Comparison of ENCODE assay signal across 32 cellular contexts in the genomic region with DNA sequence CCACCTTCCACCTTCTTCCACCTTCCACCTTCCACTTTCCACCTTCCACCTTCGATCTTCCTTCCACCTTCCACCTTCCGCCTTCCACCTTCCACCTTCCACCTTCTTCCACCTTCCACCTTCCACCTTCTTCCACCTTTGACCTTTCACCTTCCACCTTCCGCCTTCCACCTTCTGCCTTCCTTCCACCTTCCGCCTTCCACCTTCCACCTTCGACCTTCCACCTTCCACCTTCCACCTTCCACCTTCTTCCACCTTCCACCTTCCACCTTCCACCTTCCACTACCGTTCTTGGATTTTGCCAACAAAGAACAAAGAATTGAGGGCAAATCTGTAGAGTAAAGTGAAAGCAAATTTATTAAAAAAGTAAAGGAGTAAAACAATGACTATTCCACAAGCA. TPM values are rescaled to one million over a fixed set of nuclear protein-coding genes. Genes with fewer than 3 reads are reported as not detected.
"Had no signal": no experiment of that assay in that cellular context is flagged by ENCODE, and none has a peak within 500 bp of the region (broad histone marks: within the 10 kb centered on the region; RNA-seq: fewer than 3 reads in every experiment).

No MANE protein-coding gene starts in this region.

- DNase-seq: cerebellar nuclear complex; cortex of kidney; effector memory CD8-positive, alpha-beta T cell; foreskin keratinocyte; glutamatergic neuron; heart right ventricle; hypothalamus; immature natural killer cell; mucosa of descending colon; naive B cell; stimulated activated CD4-positive, alpha-beta T cell treated with anti-CD3 and anti-CD28 coated beads, Interleukin-2, amount 100 ng/mL, for 24 hours; stimulated activated CD4-positive, alpha-beta T cell treated with anti-CD3 and anti-CD28 coated beads, Interleukin-4, amount 100 ng/mL, for 24 hours; stimulated activated naive CD4-positive, alpha-beta T cell treated with Interleukin-2 at 50 U/mL for 16 hours; substantia nigra; testis; upper lobe of left lung had no signal

- H3K4me3 ChIP-seq: esophagus muscularis mucosa, gastroesophageal sphincter, heart right ventricle, lung, mucosa of descending colon, neural progenitor cell, prostate gland, right atrium auricular region, testis, tibial artery, upper lobe of left lung had no signal

- H3K27ac ChIP-seq: esophagus muscularis mucosa, foreskin keratinocyte, gastroesophageal sphincter, neural progenitor cell, parathyroid adenoma, prostate gland, testis, tibial artery, upper lobe of left lung had no signal

- H3K4me3 Mint-ChIP-seq: effector memory CD8-positive, alpha-beta T cell; immature natural killer cell; memory B cell; mesothelial cell of epicardium; natural killer cell treated with Interleukin-12 subunit alpha and Interleukin-12 subunit beta and Interleukin-15 and Interleukin-18, amount 100 ng/mL, for 72 hours; neural progenitor cell; stimulated activated effector memory CD8-positive, alpha-beta T cell treated with anti-CD3 and anti-CD28 coated beads, Interleukin-12 subunit alpha, Interleukin-12 subunit beta, amount 100 ng/mL, for 72 hours had no signal

- H3K4me1 ChIP-seq: gastroesophageal sphincter, prostate gland, testis had no signal

- H3K9me3 Mint-ChIP-seq: effector memory CD8-positive, alpha-beta T cell; natural killer cell treated with Interleukin-12 subunit alpha and Interleukin-12 subunit beta and Interleukin-15 and Interleukin-18, amount 100 ng/mL, for 72 hours; stimulated activated effector memory CD8-positive, alpha-beta T cell treated with anti-CD3 and anti-CD28 coated beads, Interleukin-12 subunit alpha, Interleukin-12 subunit beta, amount 100 ng/mL, for 72 hours had no signal

- H3K27me3 ChIP-seq: foreskin keratinocyte, neural progenitor cell, right atrium auricular region, testis, tibial artery, upper lobe of left lung had no signal

- ATAC-seq: effector memory CD8-positive, alpha-beta T cell; foreskin keratinocyte; gastroesophageal sphincter; heart right ventricle; left lobe of liver; mucosa of descending colon; natural killer cell treated with Interleukin-12 subunit alpha and Interleukin-12 subunit beta and Interleukin-15 and Interleukin-18, amount 100 ng/mL, for 72 hours; sciatic nerve; stimulated activated effector memory CD8-positive, alpha-beta T cell treated with anti-CD3 and anti-CD28 coated beads, Interleukin-12 subunit alpha, Interleukin-12 subunit beta, amount 100 ng/mL, for 72 hours had no signal

- H3K9me3 ChIP-seq: esophagus muscularis mucosa, gastroesophageal sphincter, heart right ventricle, mucosa of descending colon, prostate gland, right atrium auricular region, testis, tibial artery, upper lobe of left lung had no signal

- H3K36me3 ChIP-seq: esophagus muscularis mucosa, gastroesophageal sphincter, heart right ventricle, neural progenitor cell, prostate gland, right atrium auricular region, tibial artery, upper lobe of left lung had no signal

- H3K36me3 Mint-ChIP-seq: memory B cell; mesothelial cell of epicardium; naive B cell; natural killer cell treated with Interleukin-12 subunit alpha and Interleukin-12 subunit beta and Interleukin-15 and Interleukin-18, amount 100 ng/mL, for 72 hours; stimulated activated effector memory CD8-positive, alpha-beta T cell treated with anti-CD3 and anti-CD28 coated beads, Interleukin-12 subunit alpha, Interleukin-12 subunit beta, amount 100 ng/mL, for 72 hours had no signal

- H3K9ac ChIP-seq: neural progenitor cell, parathyroid adenoma had no signal

- H3K27ac Mint-ChIP-seq: immature natural killer cell; memory B cell; mesothelial cell of epicardium; naive B cell; natural killer cell treated with Interleukin-12 subunit alpha and Interleukin-12 subunit beta and Interleukin-15 and Interleukin-18, amount 100 ng/mL, for 72 hours; neural progenitor cell; stimulated activated effector memory CD8-positive, alpha-beta T cell treated with anti-CD3 and anti-CD28 coated beads, Interleukin-12 subunit alpha, Interleukin-12 subunit beta, amount 100 ng/mL, for 72 hours had no signal

- FAIRE-seq: keratinocyte had no signal

- H3K4me1 Mint-ChIP-seq: stimulated activated effector memory CD8-positive, alpha-beta T cell treated with anti-CD3 and anti-CD28 coated beads, Interleukin-12 subunit alpha, Interleukin-12 subunit beta, amount 100 ng/mL, for 72 hours had no signal

RNA-seq across cellular contexts. Expression of gene B4GALNT3, which starts 53.2 kb away (rescaled TPM):
- total RNA-seq: fibroblast of lung had no signal
- polyA plus RNA-seq: fibroblast of lung had no signal
